8 cellular contexts compared by ENCODE assay signal in genomic region chr7:102517550-102518147, GRCh38. TPM values are rescaled to one million over a fixed set of nuclear protein-coding genes. Genes with fewer than 3 reads are reported as not detected.
A peak's percentile ranks its signal among the peaks of the same experiment; 100 is the strongest.
DNase-seq lines count a peak whose midpoint lies in the region; ATAC-seq and TF ChIP-seq lines count a peak whose summit lies in the region.
"Not testable (repeated sequence)": the region's sequence is repeated elsewhere in the genome, so short reads cannot be mapped to it uniquely, and the experiment has no call there.

Gene RASA4B (minus strand): TSS chr7:102517777. CDS start chr7:102517710, 67 bp downstream.

- H3K27me3 Mint-ChIP-seq in stimulated activated naive CD8-positive, alpha-beta T cell treated with anti-CD3 and anti-CD28 coated beads, Interleukin-15, amount 100 ng/mL, for 72 hours: not testable (repeated sequence)

- TF ChIP-seq CTCF in GM12864 (IDR thresholded peaks at IDR 0.05; ENCODE audit: low read depth, low read length, missing control alignments); OCI-LY3 (IDR thresholded peaks at IDR 0.05; ENCODE audit: low read depth, low read length); esophagus muscularis mucosa (IDR thresholded peaks at IDR 0.05): not testable (repeated sequence)

- WGBS in esophagus muscularis mucosa: no CpG with 5 or more reads among the region's 61 CpGs

- not testable (repeated sequence) for H3K79me2 ChIP-seq in OCI-LY3 (ENCODE audit: low read length)

- ATAC-seq in GM21390 (IDR thresholded peaks at IDR 0.05; ENCODE audit: unreplicated experiment) (peak; percentile 66), HG03025 (IDR thresholded peaks at IDR 0.05; ENCODE audit: low FRiP score, unreplicated experiment) (peak; percentile 53)
- ATAC-seq in stimulated activated naive CD8-positive, alpha-beta T cell treated with anti-CD3 and anti-CD28 coated beads, Interleukin-15, amount 100 ng/mL, for 72 hours: peak; percentile 87

- not testable (repeated sequence) for H3K4me1 ChIP-seq in OCI-LY3 (ENCODE audit: low read length); esophagus muscularis mucosa

- not testable (repeated sequence) for TF ChIP-seq EP300 in esophagus muscularis mucosa (IDR thresholded peaks at IDR 0.05)

- H4K20me1 ChIP-seq in OCI-LY3 (ENCODE audit: insufficient read depth, low read length): not testable (repeated sequence)

- peak within 1 kb of the TSS; percentile 49 to 62 for H3K4me3 Mint-ChIP-seq in stimulated activated naive CD8-positive, alpha-beta T cell treated with anti-CD3 and anti-CD28 coated beads, Interleukin-15, amount 100 ng/mL, for 72 hours

- not testable (repeated sequence) for H3K9me3 ChIP-seq in OCI-LY3 (ENCODE audit: insufficient read depth, low read length); esophagus muscularis mucosa

- H3K9me3 Mint-ChIP-seq in stimulated activated naive CD8-positive, alpha-beta T cell treated with anti-CD3 and anti-CD28 coated beads, Interleukin-15, amount 100 ng/mL, for 72 hours: not testable (repeated sequence)

- H3K4me1 Mint-ChIP-seq in stimulated activated naive CD8-positive, alpha-beta T cell treated with anti-CD3 and anti-CD28 coated beads, Interleukin-15, amount 100 ng/mL, for 72 hours: not testable (repeated sequence)

- not testable (repeated sequence) for H3K27me3 ChIP-seq in OCI-LY3 (ENCODE audit: low read depth, low read length); esophagus muscularis mucosa

- H3K27ac ChIP-seq in OCI-LY3 (ENCODE audit: low read length); esophagus muscularis mucosa (replicated peaks in 1 of 4): not testable (repeated sequence)

- peak within 1 kb of the TSS; percentile 35; the same call in 1 of the 2 replicates for H3K4me3 ChIP-seq in GM12864 (ENCODE audit: low read depth, low read length)
- H3K4me3 ChIP-seq in OCI-LY3 (ENCODE audit: low read length): peak within 1 kb of the TSS; percentile 52
- peak within 1 kb of the TSS in 3 of 4 donors; percentile 37 to 55 (median 41) for H3K4me3 ChIP-seq in esophagus muscularis mucosa

- not testable (repeated sequence) for H3K27ac Mint-ChIP-seq in stimulated activated naive CD8-positive, alpha-beta T cell treated with anti-CD3 and anti-CD28 coated beads, Interleukin-15, amount 100 ng/mL, for 72 hours

- TF ChIP-seq POLR2A in esophagus muscularis mucosa (IDR thresholded peaks at IDR 0.05; ENCODE audit: low read depth): not testable (repeated sequence)

- intact Hi-C loops in esophagus muscularis mucosa (cut with DNase I): not testable (repeated sequence)

- not testable (repeated sequence) for H3K36me3 ChIP-seq in OCI-LY3 (replicated peaks; ENCODE audit: low read depth, low read length); esophagus muscularis mucosa

- not testable (repeated sequence) for H2AFZ ChIP-seq in OCI-LY3 (ENCODE audit: low read depth, low read length)

- peak within 1 kb of the TSS; percentile 41; the same call in 1 of the 2 replicates for H3K9ac ChIP-seq in OCI-LY3 (ENCODE audit: low read length)

- not testable (repeated sequence) for DNase-seq in GM12864 (ENCODE audit: low read depth); esophagus muscularis mucosa (ENCODE audit: extremely low spot score); stimulated activated naive CD8-positive, alpha-beta T cell treated with anti-CD3 and anti-CD28 coated beads, Interleukin-15, amount 100 ng/mL, for 72 hours
- peak; percentile 19 to 29 for DNase-seq in activated T-cell treated with anti-CD3 and anti-CD28 coated beads, Interleukin-2, amount 50 U/mL, for 48 hours
- peak; percentile 3 to 10 for DNase-seq in lung microvascular endothelial cell (ENCODE audit: low read depth in 2 of 2)

- H3K4me2 ChIP-seq in OCI-LY3 (ENCODE audit: low read length): peak within 1 kb of the TSS; percentile 49

RNA-seq across cellular contexts. Expression of gene RASA4B, which starts in this region (rescaled TPM):
- total RNA-seq in esophagus muscularis mucosa (10 to 100 TPM in 3 of 4 donors, 1 to 10 TPM in 1; 4.2 to 39.2 (median 18.5) TPM), lung microvascular endothelial cell (1.4 and 1.7 TPM in 2 replicates)
